Comparison of ENCODE assay signal across 13 cellular contexts in the genomic region with DNA sequence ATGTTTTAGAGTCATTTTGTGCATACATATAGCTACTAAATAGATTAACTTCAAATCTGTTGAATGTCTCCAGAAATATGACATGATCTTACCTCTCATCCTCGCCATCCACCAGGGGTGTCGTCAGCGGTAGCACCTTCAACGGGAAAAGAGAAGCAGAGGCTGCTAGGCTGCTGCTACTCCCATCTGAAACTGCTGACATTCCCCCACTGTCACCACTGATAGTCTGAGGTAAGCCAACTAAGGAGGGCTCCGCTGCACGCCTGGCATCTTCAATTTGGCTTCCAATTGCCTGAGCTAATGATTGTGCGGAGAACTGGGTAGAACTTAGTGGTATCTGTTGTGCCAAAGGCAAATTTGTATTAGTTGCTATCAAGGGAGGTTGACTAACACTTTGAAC. TPM values are rescaled to one million over a fixed set of nuclear protein-coding genes. Genes with fewer than 3 reads are reported as not detected.
DNase-seq lines count a peak whose midpoint lies in the region; ATAC-seq and TF ChIP-seq lines count a peak whose summit lies in the region.
"Had no signal": no experiment of that assay in that cellular context is flagged by ENCODE, and none has a peak within 500 bp of the region (broad histone marks: within the 10 kb centered on the region; RNA-seq: fewer than 3 reads in every experiment).

No MANE protein-coding gene starts in this region.

- no TSS peak for BruUV-seq in MCF 10A (replicated peaks; lab: Mats Ljungman, UMichigan)

- H3K4me3 ChIP-seq in DND-41 (ENCODE audit: low read depth in 1 of 2, low read length in 2 of 2) (peak overlapping the region in 1 of 2 experiments; percentile 40; a peak in 2 of 4 replicates), OCI-LY1 (ENCODE audit: low read depth, low read length, poor library complexity, severe bottlenecking) (no peak overlapping the region), fibroblast of pulmonary artery (replicated peaks; ENCODE audit: low read depth, low read length) (peak overlapping the region; percentile 86), neuronal stem cell (ENCODE audit: low read length in 2 of 2) (peak overlapping the region; percentile 21 to 29)

- no peaks in the 10 kb centered on the region for H3K9me3 Mint-ChIP-seq in MCF 10A (ENCODE audit: unreplicated experiment)

- ATAC-seq in DND-41 (ENCODE audit: insufficient read depth, low read depth): no peak
- no peak for ATAC-seq in stimulated activated naive CD8-positive, alpha-beta T cell treated with anti-CD3 and anti-CD28 coated beads, Interleukin-15, Interleukin-2, amounts not matched to agents 100 U/mL and 50 U/mL, for 24 hours
- ATAC-seq: left lobe of liver had no signal

- no peak overlapping the region for H4K8ac ChIP-seq in neuronal stem cell (ENCODE audit: low read depth, low read length)

- no peak overlapping the region for H3K4ac ChIP-seq in neuronal stem cell (ENCODE audit: low read length)

- H3K36me3 ChIP-seq in DND-41 (ENCODE audit: insufficient read depth, low read length) (peaks cover 16% of the 10 kb centered on the region), OCI-LY1 (ENCODE audit: insufficient read depth, low read length) (peaks cover 17% of the 10 kb centered on the region), neuronal stem cell (replicated peaks in 1 of 2; ENCODE audit: control insufficient read depth in 2 of 2, insufficient read depth in 2 of 2, low read length in 2 of 2) (peaks cover 11 to 49% of the 10 kb centered on the region in 2 donors)
- H3K36me3 ChIP-seq: transverse colon had no signal

- H3K4me3 Mint-ChIP-seq in MCF 10A (ENCODE audit: unreplicated experiment): no peak overlapping the region

- DNase-seq in DND-41: no peak
- DNase-seq in fibroblast of pulmonary artery (ENCODE audit: low read depth): no peak
- no peak for DNase-seq in neuronal stem cell (ENCODE audit: low spot score)
- no peak for DNase-seq in central memory CD4-positive, alpha-beta T cell
- no peak for DNase-seq in NCI-H2171 treated with DMSO at 0.1 percent for 48 hours (lab: John Stamatoyannopoulos, UW)
- no peak for DNase-seq in MCF 10A (ENCODE audit: unreplicated experiment)
- DNase-seq in stimulated activated naive CD8-positive, alpha-beta T cell treated with anti-CD3 and anti-CD28 coated beads, Interleukin-15, Interleukin-2, amounts not matched to agents 100 U/mL and 50 U/mL, for 24 hours: no peak
- DNase-seq: activated CD4-positive, alpha-beta T cell treated with anti-CD3 and anti-CD28 coated beads for 4 hours; DMS 273 treated with DMSO at 0.1 percent for 48 hours; stimulated activated CD4-positive, alpha-beta T cell treated with anti-CD3 and anti-CD28 coated beads, Interleukin-2, amount 100 ng/mL, for 24 hours; transverse colon had no signal

- H2BK15ac ChIP-seq in neuronal stem cell (ENCODE audit: low read length): no peak overlapping the region

- TF ChIP-seq CTCF in DND-41 (IDR thresholded peaks at IDR 0.05; ENCODE audit: borderline replicate concordance, extremely low read depth, low read length, poor library complexity, severe bottlenecking) (no peak), OCI-LY1 (IDR thresholded peaks at IDR 0.05; ENCODE audit: low read length) (no peak), fibroblast of pulmonary artery (IDR thresholded peaks at IDR 0.05; ENCODE audit: low read length, missing control alignments) (no peak), MCF 10A (IDR thresholded peaks at IDR 0.05; ENCODE audit: unreplicated experiment) (no peak)

- no peak overlapping the region for H2BK120ac ChIP-seq in neuronal stem cell (ENCODE audit: low read depth, low read length)

- no peaks in the 10 kb centered on the region for H3F3A ChIP-seq in OCI-LY1 (ENCODE audit: insufficient read depth, low read length)

- no peak overlapping the region for H4K91ac ChIP-seq in neuronal stem cell (ENCODE audit: low read depth, low read length, poor library complexity)

- H3K4me2 ChIP-seq in DND-41 (ENCODE audit: insufficient read depth, low read length) (peak overlapping the region; percentile 71), OCI-LY1 (ENCODE audit: low read length) (peak overlapping the region; percentile 6; the same call in 1 of the 2 replicates), neuronal stem cell (ENCODE audit: insufficient read depth, low read length, poor library complexity, severe bottlenecking) (peak overlapping the region; percentile 54)

- peaks cover 42% of the 10 kb centered on the region for H3K4me1 Mint-ChIP-seq in MCF 10A (ENCODE audit: insufficient read depth, unreplicated experiment)

- H3K27ac Mint-ChIP-seq in MCF 10A (ENCODE audit: low read depth, unreplicated experiment): no peak overlapping the region

- H2BK5ac ChIP-seq in neuronal stem cell (ENCODE audit: low read length): no peak overlapping the region

- peaks cover 20% of the 10 kb centered on the region for H3K79me1 ChIP-seq in neuronal stem cell (ENCODE audit: low read depth, low read length)

- H3K27ac ChIP-seq in DND-41 (ENCODE audit: low read length): no peak overlapping the region
- H3K27ac ChIP-seq in OCI-LY1 (ENCODE audit: low read depth, low read length, poor library complexity, severe bottlenecking): no peak overlapping the region
- H3K27ac ChIP-seq in neuronal stem cell (replicated peaks; ENCODE audit: low read length): no peak overlapping the region
- H3K27ac ChIP-seq: transverse colon had no signal

- H3K9me3 ChIP-seq in DND-41 (ENCODE audit: insufficient read depth, low read length, severe bottlenecking) (no peaks in the 10 kb centered on the region), OCI-LY1 (ENCODE audit: low read length) (no peaks in the 10 kb centered on the region), neuronal stem cell (replicated peaks in 1 of 2; ENCODE audit: control insufficient read depth in 2 of 2, insufficient read depth in 1 of 2, low read depth in 1 of 2, low read length in 2 of 2) (peaks cover 0 to 11% of the 10 kb centered on the region in 2 donors)
- H3K9me3 ChIP-seq: transverse colon had no signal

- H3K18ac ChIP-seq in neuronal stem cell (ENCODE audit: low read length): no peak overlapping the region

- H3K9me2 ChIP-seq in OCI-LY1 (ENCODE audit: low read depth, low read length): no peaks in the 10 kb centered on the region

- no CpG with 5 or more reads among the region's 7 CpGs for WGBS in neuronal stem cell (ENCODE audit: extremely low coverage in 2 of 2, insufficient read length in 2 of 2, insufficient replicate concordance in 1 of 2), 2 donors

- peaks cover 13% of the 10 kb centered on the region for H3K36me3 Mint-ChIP-seq in MCF 10A (ENCODE audit: insufficient read depth, unreplicated experiment)

- CTCF ChIA-PET in MCF 10A (lab: Yijun Ruan, JAX): interaction anchor here (0.7 to 2.2 kb wide), 5 partner anchors 29 to 184 kb away, joined by 4 to 5 read pairs (median 4); no protein-coding TSS in a partner anchor

- no peak overlapping the region for H3K14ac ChIP-seq in neuronal stem cell (ENCODE audit: low read length)

- intact Hi-C loops in MCF 10A (cut with micrococcal nuclease): no loop called here

- H3K27me3 ChIP-seq in DND-41 (ENCODE audit: insufficient read depth, low read length, poor library complexity) (no peaks in the 10 kb centered on the region), OCI-LY1 (ENCODE audit: insufficient read depth, low read length) (no peaks in the 10 kb centered on the region), neuronal stem cell (ENCODE audit: control insufficient read depth in 3 of 3, insufficient read depth in 3 of 3, low read depth in 1 of 3, low read length in 3 of 3) (no peaks in the 10 kb centered on the region)
- H3K27me3 ChIP-seq: transverse colon had no signal

- H3K9ac ChIP-seq in DND-41 (ENCODE audit: low read depth, low read length) (no peak overlapping the region), OCI-LY1 (ENCODE audit: low read length) (no peak overlapping the region), neuronal stem cell (ENCODE audit: low read depth, low read length, poor library complexity) (no peak overlapping the region)

- H4K20me1 ChIP-seq in DND-41 (ENCODE audit: insufficient read depth, low read length) (peaks cover 24% of the 10 kb centered on the region), OCI-LY1 (ENCODE audit: insufficient read depth, low read length) (no peaks in the 10 kb centered on the region)

- H3K27me3 Mint-ChIP-seq in MCF 10A (ENCODE audit: insufficient read depth, unreplicated experiment): no peaks in the 10 kb centered on the region

- H2AK5ac ChIP-seq in neuronal stem cell (ENCODE audit: low read depth, low read length): no peak overlapping the region

- POLR2A ChIA-PET in MCF 10A (lab: Yijun Ruan, JAX): interaction anchor here (0.7 to 1.2 kb wide), 3 partner anchors 89 to 266 kb away, joined by 3 to 4 read pairs (median 3); no protein-coding TSS in a partner anchor

- no peak overlapping the region for H2AFZ ChIP-seq in DND-41 (ENCODE audit: low read depth, low read length)
- H2AFZ ChIP-seq in OCI-LY1 (ENCODE audit: low read length): no peak overlapping the region
- no peak overlapping the region for H2AFZ ChIP-seq in neuronal stem cell (ENCODE audit: low read length)

- H3K4me1 ChIP-seq in DND-41 (ENCODE audit: insufficient read depth, low read length) (peaks cover 68% of the 10 kb centered on the region), OCI-LY1 (ENCODE audit: insufficient read depth, low read length, severe bottlenecking) (peaks cover 34% of the 10 kb centered on the region), neuronal stem cell (ENCODE audit: control insufficient read depth in 2 of 2, insufficient read depth in 1 of 2, low read depth in 1 of 2, low read length in 2 of 2) (peaks cover 15 to 17% of the 10 kb centered on the region in 2 donors)

- no peak overlapping the region for H3K23ac ChIP-seq in neuronal stem cell (ENCODE audit: low read depth, low read length, poor library complexity)

- H2BK12ac ChIP-seq in neuronal stem cell (ENCODE audit: low read length): no peak overlapping the region

- peaks cover 48% of the 10 kb centered on the region for H3K79me2 ChIP-seq in DND-41 (ENCODE audit: insufficient read depth, low read length)
- no peaks in the 10 kb centered on the region for H3K79me2 ChIP-seq in OCI-LY1 (ENCODE audit: insufficient read depth, low read length)

RNA-seq across cellular contexts. Expression of a gene that starts 3.1 kb away (rescaled TPM):
- polyA plus RNA-seq in neuronal stem cell (2013, experiment 1 of 2): 121 TPM
- 120 TPM for polyA plus RNA-seq in neuronal stem cell (2013, experiment 2 of 2)
- total RNA-seq in MCF 10A (2022): 153 and 162 TPM in 2 replicates

Comparison
In these comparisons a context has a peak if more than half of its experiments do, and no peak if none do; other contexts are left out.
1. H3K4me2 ChIP-seq: peak in every context shown above with its lines; median percentile 71 in DND-41; 54 in neuronal stem cell; 6 in OCI-LY1.